Comparison of ENCODE assay signal across 28 cellular contexts in the genomic region with DNA sequence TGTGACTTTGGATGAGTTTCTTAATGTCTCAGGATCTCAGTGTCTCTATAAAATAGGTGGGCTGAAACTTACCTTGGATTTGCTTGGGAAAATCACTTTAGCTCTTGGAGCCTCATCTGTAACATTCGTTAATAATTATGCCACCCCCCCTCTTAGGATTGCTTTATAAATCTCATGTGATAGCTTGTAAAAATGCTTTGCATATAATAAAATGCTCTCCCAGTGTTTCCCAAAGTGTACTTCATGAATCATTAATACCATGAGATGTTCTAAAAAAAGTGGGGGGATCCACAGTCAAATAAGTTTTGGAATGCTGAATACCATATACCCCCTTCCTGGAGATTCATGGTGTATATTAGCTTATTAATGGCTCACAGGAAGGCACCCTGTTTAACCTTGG. TPM values are rescaled to one million over a fixed set of nuclear protein-coding genes. Genes with fewer than 3 reads are reported as not detected.
"Had no signal": no experiment of that assay in that cellular context is flagged by ENCODE, and none has a peak within 500 bp of the region (broad histone marks: within the 10 kb centered on the region; RNA-seq: fewer than 3 reads in every experiment).

No MANE protein-coding gene starts in this region.

- H3K4me1 ChIP-seq: adrenal gland had no signal

- ATAC-seq: activated CD4-positive, CD25-positive, alpha-beta regulatory T cell treated with anti-CD3 and anti-CD28 coated beads, Interleukin-2, amount 50 U/mL, for 24 hours; activated CD8-positive, alpha-beta T cell treated with anti-CD3 and anti-CD28 coated beads for 36 hours; activated T-cell treated with anti-CD3 and anti-CD28 coated beads, Interleukin-2, amount 50 U/mL, for 72 hours; Panc1; Right ventricle myocardium inferior had no signal

- H3K27me3 ChIP-seq: adrenal gland had no signal

- H3K36me3 ChIP-seq: adrenal gland, WERI-Rb-1 had no signal

- H3K27ac Mint-ChIP-seq: activated CD8-positive, alpha-beta T cell treated with anti-CD3 and anti-CD28 coated beads for 36 hours; activated naive CD8-positive, alpha-beta T cell treated with anti-CD3 and anti-CD28 coated beads, Interleukin-2, amount 10 ng/mL, durations not matched to agents 7 days and 5 days; activated T-cell treated with anti-CD3 and anti-CD28 coated beads, Interleukin-2, amount 50 U/mL, for 72 hours; activated T-helper 2 cell treated with anti-CD3 and anti-CD28 coated beads, Interferon-gamma antibody, Interleukin-2, Interleukin-4, amounts not matched to agents 10 μg/mL and 5 μg/mL and 100 μg/mL, durations not matched to agents 14 hours and 24 hours and 36 hours had no signal

- H3K4me3 Mint-ChIP-seq: activated CD8-positive, alpha-beta T cell treated with anti-CD3 and anti-CD28 coated beads for 36 hours; activated naive CD8-positive, alpha-beta T cell treated with anti-CD3 and anti-CD28 coated beads, Interleukin-2, amount 10 ng/mL, durations not matched to agents 7 days and 5 days; activated T-cell treated with anti-CD3 and anti-CD28 coated beads, Interleukin-2, amount 50 U/mL, for 72 hours had no signal

- H3K9me3 ChIP-seq: adrenal gland, SK-N-SH had no signal

- DNase-seq: activated CD4-positive, alpha-beta T cell treated with anti-CD3 and anti-CD28 coated beads for 4 hours; activated CD8-positive, alpha-beta memory T cell treated with anti-CD3 and anti-CD28 coated beads, Interleukin-2, amount 50 U/mL, for 4 hours; activated CD8-positive, alpha-beta T cell treated with anti-CD3 and anti-CD28 coated beads for 36 hours; activated naive CD4-positive, alpha-beta T cell treated with anti-CD3 and anti-CD28 coated beads, Interleukin-2, amount 50 U/mL, for 16 hours; activated naive CD8-positive, alpha-beta T cell treated with anti-CD3 and anti-CD28 coated beads, Interleukin-2, amount 10 ng/mL, durations not matched to agents 7 days and 5 days; activated T-cell treated with anti-CD3 and anti-CD28 coated beads, Interleukin-2, amount 50 U/mL, for 72 hours; adrenal gland; aorta; central memory CD4-positive, alpha-beta T cell; Karpas-422; NCI-H146; NCI-H187 treated with DMSO at 0.1 percent for 48 hours; NCI-H2081 treated with DMSO at 0.1 percent for 48 hours; NCI-H2227 treated with DMSO at 0.1 percent for 48 hours; NCI-H446 treated with DMSO at 0.1 percent for 48 hours; NCI-H524 treated with DMSO at 0.1 percent for 48 hours; NCI-H82; OCI-M1; SK-N-SH; T-helper 1 cell; WERI-Rb-1 had no signal

- H3K9me2 ChIP-seq: SK-N-SH had no signal

- H3K27ac ChIP-seq: adrenal gland, WERI-Rb-1 had no signal

- H3K4me3 ChIP-seq: adrenal gland had no signal

- H3K9ac ChIP-seq: SK-N-SH had no signal

- H3K9me3 Mint-ChIP-seq: activated CD8-positive, alpha-beta T cell treated with anti-CD3 and anti-CD28 coated beads for 36 hours; activated T-cell treated with anti-CD3 and anti-CD28 coated beads, Interleukin-2, amount 50 U/mL, for 72 hours; activated T-helper 2 cell treated with anti-CD3 and anti-CD28 coated beads, Interferon-gamma antibody, Interleukin-2, Interleukin-4, amounts not matched to agents 10 μg/mL and 5 μg/mL and 100 μg/mL, durations not matched to agents 14 hours and 24 hours and 36 hours had no signal

RNA-seq across cellular contexts. Expression of a gene that starts 5.2 kb away (rescaled TPM):
- total RNA-seq: activated CD8-positive, alpha-beta T cell treated with anti-CD3 and anti-CD28 coated beads for 36 hours; activated naive CD8-positive, alpha-beta T cell treated with anti-CD3 and anti-CD28 coated beads, Interleukin-2, amount 10 ng/mL, durations not matched to agents 7 days and 5 days; activated T-cell treated with anti-CD3 and anti-CD28 coated beads, Interleukin-2, amount 50 U/mL, for 72 hours; activated T-helper 2 cell treated with anti-CD3 and anti-CD28 coated beads, Interferon-gamma antibody, Interleukin-2, Interleukin-4, amounts not matched to agents 10 μg/mL and 5 μg/mL and 100 μg/mL, durations not matched to agents 14 hours and 24 hours and 36 hours; adrenal gland; aorta; bronchial epithelial cell; chondrocyte; Right ventricle myocardium inferior; T-helper 2 cell treated with Interferon-gamma antibody and Interleukin-4, amounts not matched to agents 100 ng/mL and 5 ng/mL, for 36 hours had no signal
- polyA plus RNA-seq: aorta, SK-N-SH had no signal

RNA-seq across cellular contexts. Expression of a gene that starts 22.5 kb away (rescaled TPM):
- total RNA-seq: activated CD8-positive, alpha-beta T cell treated with anti-CD3 and anti-CD28 coated beads for 36 hours; activated naive CD8-positive, alpha-beta T cell treated with anti-CD3 and anti-CD28 coated beads, Interleukin-2, amount 10 ng/mL, durations not matched to agents 7 days and 5 days; activated T-cell treated with anti-CD3 and anti-CD28 coated beads, Interleukin-2, amount 50 U/mL, for 72 hours; activated T-helper 2 cell treated with anti-CD3 and anti-CD28 coated beads, Interferon-gamma antibody, Interleukin-2, Interleukin-4, amounts not matched to agents 10 μg/mL and 5 μg/mL and 100 μg/mL, durations not matched to agents 14 hours and 24 hours and 36 hours; adrenal gland; aorta; bronchial epithelial cell; chondrocyte; Right ventricle myocardium inferior; T-helper 2 cell treated with Interferon-gamma antibody and Interleukin-4, amounts not matched to agents 100 ng/mL and 5 ng/mL, for 36 hours had no signal
- polyA plus RNA-seq: adrenal gland, aorta, SK-N-SH had no signal

RNA-seq across cellular contexts. Expression of a gene that starts 24.1 kb away (rescaled TPM):
- total RNA-seq: activated CD8-positive, alpha-beta T cell treated with anti-CD3 and anti-CD28 coated beads for 36 hours; activated naive CD8-positive, alpha-beta T cell treated with anti-CD3 and anti-CD28 coated beads, Interleukin-2, amount 10 ng/mL, durations not matched to agents 7 days and 5 days; activated T-cell treated with anti-CD3 and anti-CD28 coated beads, Interleukin-2, amount 50 U/mL, for 72 hours; activated T-helper 2 cell treated with anti-CD3 and anti-CD28 coated beads, Interferon-gamma antibody, Interleukin-2, Interleukin-4, amounts not matched to agents 10 μg/mL and 5 μg/mL and 100 μg/mL, durations not matched to agents 14 hours and 24 hours and 36 hours; adrenal gland; chondrocyte; T-helper 2 cell treated with Interferon-gamma antibody and Interleukin-4, amounts not matched to agents 100 ng/mL and 5 ng/mL, for 36 hours had no signal
- polyA plus RNA-seq: SK-N-SH had no signal

RNA-seq across cellular contexts. Expression of a gene that starts 32.4 kb away (rescaled TPM):
- total RNA-seq: activated CD8-positive, alpha-beta T cell treated with anti-CD3 and anti-CD28 coated beads for 36 hours; activated naive CD8-positive, alpha-beta T cell treated with anti-CD3 and anti-CD28 coated beads, Interleukin-2, amount 10 ng/mL, durations not matched to agents 7 days and 5 days; activated T-cell treated with anti-CD3 and anti-CD28 coated beads, Interleukin-2, amount 50 U/mL, for 72 hours; activated T-helper 2 cell treated with anti-CD3 and anti-CD28 coated beads, Interferon-gamma antibody, Interleukin-2, Interleukin-4, amounts not matched to agents 10 μg/mL and 5 μg/mL and 100 μg/mL, durations not matched to agents 14 hours and 24 hours and 36 hours; adrenal gland; aorta; bronchial epithelial cell; chondrocyte; Right ventricle myocardium inferior; T-helper 2 cell treated with Interferon-gamma antibody and Interleukin-4, amounts not matched to agents 100 ng/mL and 5 ng/mL, for 36 hours had no signal
- polyA plus RNA-seq: adrenal gland, aorta, SK-N-SH had no signal

RNA-seq across cellular contexts. Expression of a gene that starts 38.1 kb away (rescaled TPM):
- total RNA-seq: activated CD8-positive, alpha-beta T cell treated with anti-CD3 and anti-CD28 coated beads for 36 hours; activated naive CD8-positive, alpha-beta T cell treated with anti-CD3 and anti-CD28 coated beads, Interleukin-2, amount 10 ng/mL, durations not matched to agents 7 days and 5 days; activated T-cell treated with anti-CD3 and anti-CD28 coated beads, Interleukin-2, amount 50 U/mL, for 72 hours; activated T-helper 2 cell treated with anti-CD3 and anti-CD28 coated beads, Interferon-gamma antibody, Interleukin-2, Interleukin-4, amounts not matched to agents 10 μg/mL and 5 μg/mL and 100 μg/mL, durations not matched to agents 14 hours and 24 hours and 36 hours; adrenal gland; aorta; bronchial epithelial cell; chondrocyte; Right ventricle myocardium inferior; T-helper 2 cell treated with Interferon-gamma antibody and Interleukin-4, amounts not matched to agents 100 ng/mL and 5 ng/mL, for 36 hours had no signal
- polyA plus RNA-seq: adrenal gland, aorta, SK-N-SH had no signal
